11 cellular contexts compared by ENCODE assay signal in genomic region chr9:136550439-136551085, GRCh38. TPM values are rescaled to one million over a fixed set of nuclear protein-coding genes. Genes with fewer than 3 reads are reported as not detected.
DNase-seq lines count a peak whose midpoint lies in the region; ATAC-seq, FAIRE-seq and TF ChIP-seq lines count a peak whose summit lies in the region.
"Had no signal": no experiment of that assay in that cellular context is flagged by ENCODE, and none has a peak within 500 bp of the region (broad histone marks: within the 10 kb centered on the region; RNA-seq: fewer than 3 reads in every experiment).

No MANE protein-coding gene starts in this region.

- peak; percentile 38 for FAIRE-seq in GM12892 (lab: Jason Lieb, UNC)

- H3K9me3 ChIP-seq in Peyer's patch = no peaks in the 10 kb centered on the region
- H3K9me3 ChIP-seq in effector memory CD4-positive, alpha-beta T cell (ENCODE audit: control insufficient read depth, low read length) = no peaks in the 10 kb centered on the region

- H3K4me1 Mint-ChIP-seq in stimulated activated naive B cell treated with anti-CD40 and anti-IgM and Interleukin-4, amounts not matched to agents 10 μg/mL and 1 μg/mL and 100 μg/mL, for 72 hours = peaks cover 31 to 58% of the 10 kb centered on the region in 2 donors

- peak overlapping the region; percentile 36 to 82 for H3K4me3 Mint-ChIP-seq in stimulated activated naive B cell treated with anti-CD40 and anti-IgM and Interleukin-4, amounts not matched to agents 10 μg/mL and 1 μg/mL and 100 μg/mL, for 72 hours
- H3K4me3 Mint-ChIP-seq: type B pancreatic cell had no signal

- TF ChIP-seq CTCF in Peyer's patch (IDR thresholded peaks at IDR 0.05) (no peak), foreskin keratinocyte (conservative IDR thresholded peaks at IDR 0.05) (no peak)

- no peak for TF ChIP-seq POLR2A in GM12892 (IDR thresholded peaks at IDR 0.05; ENCODE audit: low read depth, low read length)
- TF ChIP-seq POLR2A in Peyer's patch (IDR thresholded peaks at IDR 0.05) = no peak

- peak; percentile 15 for ATAC-seq in foreskin keratinocyte
- no peak for ATAC-seq in stimulated activated naive B cell treated with anti-CD40 and anti-IgM and Interleukin-4, amounts not matched to agents 10 μg/mL and 1 μg/mL and 100 μg/mL, for 72 hours (replicated peaks)

- H3K9me3 Mint-ChIP-seq in stimulated activated naive B cell treated with anti-CD40 and anti-IgM and Interleukin-4, amounts not matched to agents 10 μg/mL and 1 μg/mL and 100 μg/mL, for 72 hours = no peaks in the 10 kb centered on the region
- H3K9me3 Mint-ChIP-seq: type B pancreatic cell had no signal

- H3K27me3 ChIP-seq in Peyer's patch (no peaks in the 10 kb centered on the region), foreskin keratinocyte (no peaks in the 10 kb centered on the region)
- H3K27me3 ChIP-seq in effector memory CD4-positive, alpha-beta T cell (replicated peaks; ENCODE audit: control insufficient read depth, insufficient read depth, low read length, poor library complexity, severe bottlenecking) = no peaks in the 10 kb centered on the region

- H3K36me3 ChIP-seq in Peyer's patch = no peaks in the 10 kb centered on the region
- H3K36me3 ChIP-seq in effector memory CD4-positive, alpha-beta T cell (ENCODE audit: control insufficient read depth, insufficient read depth, low read length) = no peaks in the 10 kb centered on the region

- H3K36me3 Mint-ChIP-seq in stimulated activated naive B cell treated with anti-CD40 and anti-IgM and Interleukin-4, amounts not matched to agents 10 μg/mL and 1 μg/mL and 100 μg/mL, for 72 hours = no peaks in the 10 kb centered on the region
- H3K36me3 Mint-ChIP-seq: type B pancreatic cell had no signal

- H3K27ac ChIP-seq in Peyer's patch (peak overlapping the region; percentile 52 to 79 (median 68)), foreskin keratinocyte (peak overlapping the region; percentile 100)
- no peak overlapping the region for H3K27ac ChIP-seq in effector memory CD4-positive, alpha-beta T cell (ENCODE audit: insufficient read depth, low read length, poor library complexity, severe bottlenecking)

- H3K27me3 Mint-ChIP-seq in stimulated activated naive B cell treated with anti-CD40 and anti-IgM and Interleukin-4, amounts not matched to agents 10 μg/mL and 1 μg/mL and 100 μg/mL, for 72 hours = no peaks in the 10 kb centered on the region
- H3K27me3 Mint-ChIP-seq: type B pancreatic cell had no signal

- DNase-seq in GM12892 (ENCODE audit: insufficient read length) = no peak
- no peak for DNase-seq in Peyer's patch
- peak; percentile 55 to 76 for DNase-seq in foreskin keratinocyte
- no peak for DNase-seq in stimulated activated naive B cell treated with anti-CD40 and anti-IgM and Interleukin-4, amounts not matched to agents 10 μg/mL and 1 μg/mL and 100 μg/mL, for 72 hours
- no peak for DNase-seq in NCI-H1694 (lab: John Stamatoyannopoulos, UW)
- no peak for DNase-seq in DMS153 (lab: John Stamatoyannopoulos, UW)
- no peak for DNase-seq in effector memory CD4-positive, alpha-beta T cell
- DNase-seq: activated CD4-positive, alpha-beta T cell treated with anti-CD3 and anti-CD28 coated beads, Interleukin-2, amount 50 U/mL, for 48 hours; DMS79; NCI-H1048 had no signal

- peak overlapping the region; percentile 77 for H3K27ac Mint-ChIP-seq in stimulated activated naive B cell treated with anti-CD40 and anti-IgM and Interleukin-4, amounts not matched to agents 10 μg/mL and 1 μg/mL and 100 μg/mL, for 72 hours

- no peak overlapping the region for H3K4me3 ChIP-seq in Peyer's patch
- no peak overlapping the region for H3K4me3 ChIP-seq in effector memory CD4-positive, alpha-beta T cell (ENCODE audit: insufficient read depth, low read depth, low read length, poor library complexity, severe bottlenecking)

- H3K4me1 ChIP-seq in Peyer's patch (peaks cover 7 to 48% (median 24%) of the 10 kb centered on the region in 4 donors), foreskin keratinocyte (peaks cover 23% of the 10 kb centered on the region)
- peaks cover 20% of the 10 kb centered on the region for H3K4me1 ChIP-seq in effector memory CD4-positive, alpha-beta T cell (ENCODE audit: control insufficient read depth, insufficient read depth, low read length, poor library complexity, severe bottlenecking)

RNA-seq across cellular contexts. Expression of gene NOTCH1, which starts 4.7 kb away (rescaled TPM):
- 2.1 TPM for polyA plus RNA-seq in GM12892 (2012; ENCODE audit: missing spikeins)
- total RNA-seq in Peyer's patch (10 to 100 TPM; 38.2 to 95.7 (median 53.8) TPM), foreskin keratinocyte (41.9 and 49.8 TPM in 2 replicates)
- polyA plus RNA-seq in foreskin keratinocyte = 8.3 and 11.7 TPM in 2 replicates

Comparison
In these comparisons a context has a peak if more than half of its experiments do, and no peak if none do; other contexts are left out.
1. DNase-seq: peak in foreskin keratinocyte (2 of 2); none in GM12892 (single experiment), Peyer's patch (0 of 3), stimulated activated naive B cell treated with anti-CD40 and anti-IgM and Interleukin-4, amounts not matched to agents 10 μg/mL and 1 μg/mL and 100 μg/mL, for 72 hours (single experiment), NCI-H1694 (single experiment), DMS153 (single experiment) and effector memory CD4-positive, alpha-beta T cell (0 of 3).